In the genomic region with DNA sequence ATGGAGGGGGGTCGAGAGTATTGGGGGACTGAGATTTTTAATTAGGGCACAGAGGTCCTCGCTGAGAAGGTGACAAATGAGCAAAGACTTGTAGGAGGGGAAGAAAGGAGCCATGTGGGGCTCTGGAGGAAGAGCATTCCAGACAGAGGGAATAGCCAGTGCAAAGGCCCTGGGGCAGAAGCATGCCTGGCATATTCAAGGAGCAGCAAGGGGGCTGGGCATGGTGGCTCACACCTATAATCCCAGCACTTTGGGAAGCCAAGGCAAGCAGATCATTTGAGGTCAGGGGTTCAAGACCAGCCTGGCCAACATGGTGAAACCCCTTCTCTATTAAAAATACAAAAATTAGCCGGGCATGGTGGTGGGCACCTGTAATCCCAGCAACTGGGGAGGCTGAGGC, we compare ENCODE assay signal across 12 cellular contexts. TPM values are rescaled to one million over a fixed set of nuclear protein-coding genes. Genes with fewer than 3 reads are reported as not detected.
"Had no signal": no experiment of that assay in that cellular context is flagged by ENCODE, and none has a peak within 500 bp of the region (broad histone marks: within the 10 kb centered on the region; RNA-seq: fewer than 3 reads in every experiment).

No MANE protein-coding gene starts in this region.

RNA-seq across cellular contexts. Expression of gene CEACAM16, which starts 14.6 kb away (rescaled TPM):
- total RNA-seq: activated CD4-positive, alpha-beta T cell treated with anti-CD3 and anti-CD28 coated beads, Interleukin-2, amount 10 ng/mL, durations not matched to agents 24 days and 14 days; activated CD8-positive, alpha-beta T cell treated with anti-CD3 and anti-CD28 coated beads for 36 hours; activated T-helper 2 cell treated with anti-CD3 and anti-CD28 coated beads, Interferon-gamma antibody, Interleukin-2, Interleukin-4, amounts not matched to agents 10 μg/mL and 5 μg/mL and 100 μg/mL, durations not matched to agents 14 hours and 24 hours and 36 hours; breast epithelium; frontal cortex; mesothelial cell of epicardium; natural killer cell treated with Interleukin-12 subunit alpha and Interleukin-12 subunit beta and Interleukin-15 and Interleukin-18, amount 100 ng/mL, for 72 hours; T-helper 1 cell treated with Interleukin-12 subunit alpha and Interleukin-12 subunit beta and Interleukin-4 antibody, amounts not matched to agents 30 ng/mL and 1 ng/mL, for 36 hours; temporal lobe had no signal
- polyA plus RNA-seq: aorta, immature natural killer cell, liver had no signal
